ENCODE assay signal across 20 cellular contexts in the genomic region with DNA sequence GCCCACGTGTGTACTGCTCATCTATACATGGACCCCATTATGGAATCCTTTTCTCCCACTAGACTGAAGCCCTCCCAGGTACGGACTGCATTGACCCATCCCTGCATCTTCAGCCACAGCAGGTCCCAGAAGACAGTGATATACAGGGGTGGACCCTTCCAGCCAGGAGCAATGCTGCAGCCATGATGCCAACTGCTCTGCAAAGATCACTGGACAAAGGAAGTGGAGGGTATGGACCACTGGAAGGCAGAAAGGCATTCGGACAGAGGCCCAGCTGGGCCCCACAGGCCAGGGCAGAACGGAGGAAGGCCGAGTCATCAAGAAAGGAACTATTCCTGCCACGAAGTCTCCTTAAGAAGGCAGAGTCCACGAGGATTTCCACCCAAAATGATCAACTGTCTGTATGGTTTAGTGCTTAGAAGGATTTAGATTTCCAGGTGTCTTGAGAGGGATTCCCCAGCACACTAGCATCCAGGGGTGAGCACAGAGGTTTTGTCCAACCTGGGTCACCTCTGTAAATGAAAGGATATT.
DNase-seq lines count a peak whose midpoint lies in the region; ATAC-seq and TF ChIP-seq lines count a peak whose summit lies in the region.
"Had no signal": no experiment of that assay in that cellular context is flagged by ENCODE, and none has a peak within 500 bp of the region (broad histone marks: within the 10 kb centered on the region; RNA-seq: fewer than 3 reads in every experiment).

No MANE protein-coding gene starts in this region.

- H3K27me3 Mint-ChIP-seq in activated CD4-positive, alpha-beta memory T cell treated with anti-CD3 and anti-CD28 coated beads, Interleukin-2, amount 10 ng/mL, durations not matched to agents 7 days and 5 days: no peaks in the 10 kb centered on the region
- no peaks in the 10 kb centered on the region for H3K27me3 Mint-ChIP-seq in activated CD4-positive, alpha-beta memory T cell treated with anti-CD3 and anti-CD28 coated beads for 36 hours
- H3K27me3 Mint-ChIP-seq in CD4-positive, alpha-beta T cell: no peaks in the 10 kb centered on the region

- peak; percentile 12 for DNase-seq in activated CD4-positive, alpha-beta memory T cell treated with anti-CD3 and anti-CD28 coated beads, Interleukin-2, amount 10 ng/mL, durations not matched to agents 7 days and 5 days
- no peak for DNase-seq in activated CD4-positive, alpha-beta memory T cell treated with anti-CD3 and anti-CD28 coated beads for 36 hours
- no peak for DNase-seq in CD4-positive, alpha-beta T cell
- DNase-seq in hepatocyte (ENCODE audit: low spot score) (peak; percentile 1), spleen (peak; percentile 34), SHP77 treated with DMSO at 0.1 percent for 48 hours (lab: John Stamatoyannopoulos, UW) (no peak), dermis blood vessel endothelial cell (no peak), right atrium auricular region (ENCODE audit: low spot score) (no peak)
- DNase-seq: KG1; NCI-H1092 treated with DMSO at 0.1 percent for 48 hours; NCI-H1436 treated with DMSO at 0.1 percent for 48 hours; NCI-H1930; NCI-H226; NCI-H524; NCI-H774; NK-92 treated with Interleukin-12 subunit alpha and Interleukin-12 subunit beta, amount 100 ng/mL, for 24 hours had no signal

- no peaks in the 10 kb centered on the region for H3K36me3 ChIP-seq in hepatocyte (replicated peaks; ENCODE audit: insufficient read depth, low read depth)
- H3K36me3 ChIP-seq in spleen: no peaks in the 10 kb centered on the region
- no peaks in the 10 kb centered on the region for H3K36me3 ChIP-seq in right atrium auricular region
- H3K36me3 ChIP-seq: BLaER1 treated with 17β-estradiol and CSF1 and Interleukin-3, amounts not matched to agents 10 nM and 100 nM had no signal

- no peak overlapping the region for H3K27ac ChIP-seq in CD4-positive, alpha-beta T cell (ENCODE audit: low read depth, low read length)
- H3K27ac ChIP-seq in hepatocyte (no peak overlapping the region), spleen (no peak overlapping the region), right atrium auricular region (no peak overlapping the region)
- H3K27ac ChIP-seq: 22Rv1; BLaER1 treated with 17β-estradiol and CSF1 and Interleukin-3, amounts not matched to agents 10 nM and 100 nM had no signal

- peaks cover 5% of the 10 kb centered on the region for H3K4me1 ChIP-seq in hepatocyte (ENCODE audit: insufficient read depth)
- no peaks in the 10 kb centered on the region for H3K4me1 ChIP-seq in spleen
- H3K4me1 ChIP-seq in right atrium auricular region: no peaks in the 10 kb centered on the region

- POLR2A ChIA-PET in activated CD4-positive, alpha-beta memory T cell treated with anti-CD3 and anti-CD28 coated beads, Interleukin-2, amount 10 ng/mL, durations not matched to agents 7 days and 5 days (lab: Charles Lee): no interaction called here
- POLR2A ChIA-PET in activated CD4-positive, alpha-beta memory T cell treated with anti-CD3 and anti-CD28 coated beads for 36 hours (lab: Charles Lee): no interaction called here
- POLR2A ChIA-PET in CD4-positive, alpha-beta T cell (lab: Charles Lee): no interaction called here

- H3K4me3 ChIP-seq in hepatocyte (no peak overlapping the region), spleen (no peak overlapping the region), right atrium auricular region (no peak overlapping the region)
- H3K4me3 ChIP-seq: BLaER1 treated with 17β-estradiol and CSF1 and Interleukin-3, amounts not matched to agents 10 nM and 100 nM; GM23338 had no signal

- TF ChIP-seq POLR2A in spleen (IDR thresholded peaks at IDR 0.05): no peak

- no peaks in the 10 kb centered on the region for H3K9me3 Mint-ChIP-seq in activated CD4-positive, alpha-beta memory T cell treated with anti-CD3 and anti-CD28 coated beads, Interleukin-2, amount 10 ng/mL, durations not matched to agents 7 days and 5 days
- no peaks in the 10 kb centered on the region for H3K9me3 Mint-ChIP-seq in activated CD4-positive, alpha-beta memory T cell treated with anti-CD3 and anti-CD28 coated beads for 36 hours
- H3K9me3 Mint-ChIP-seq in CD4-positive, alpha-beta T cell: no peaks in the 10 kb centered on the region

- no peak overlapping the region for H3K4me2 ChIP-seq in hepatocyte
- H3K4me2 ChIP-seq: BLaER1 treated with 17β-estradiol and CSF1 and Interleukin-3, amounts not matched to agents 10 nM and 100 nM; GM23338 had no signal

- H3K9me2 ChIP-seq in hepatocyte (replicated peaks; ENCODE audit: insufficient read depth): no peaks in the 10 kb centered on the region

- no peak for ATAC-seq in CD4-positive, alpha-beta T cell (ENCODE audit: poor library complexity)
- ATAC-seq: GM23338, HCT116 had no signal

- intact Hi-C loops in activated CD4-positive, alpha-beta memory T cell treated with anti-CD3 and anti-CD28 coated beads for 36 hours (cut with micrococcal nuclease): no loop called here
- intact Hi-C loops in CD4-positive, alpha-beta T cell (cut with DNase I, micrococcal nuclease): no loop called here
- intact Hi-C loops in spleen (cut with DNase I; ENCODE audit: low total_unique reads): no loop called here

- no peaks in the 10 kb centered on the region for H3K27me3 ChIP-seq in CD4-positive, alpha-beta T cell (ENCODE audit: control insufficient read depth, insufficient read depth, low read length)
- H3K27me3 ChIP-seq in hepatocyte (no peaks in the 10 kb centered on the region), spleen (replicated peaks in 1 of 7) (peaks cover 0 to 9% (median 0%) of the 10 kb centered on the region in 7 donors), right atrium auricular region (no peaks in the 10 kb centered on the region)

- no peaks in the 10 kb centered on the region for H3K4me1 Mint-ChIP-seq in activated CD4-positive, alpha-beta memory T cell treated with anti-CD3 and anti-CD28 coated beads, Interleukin-2, amount 10 ng/mL, durations not matched to agents 7 days and 5 days
- no peaks in the 10 kb centered on the region for H3K4me1 Mint-ChIP-seq in activated CD4-positive, alpha-beta memory T cell treated with anti-CD3 and anti-CD28 coated beads for 36 hours (ENCODE audit: low read depth)
- no peaks in the 10 kb centered on the region for H3K4me1 Mint-ChIP-seq in CD4-positive, alpha-beta T cell (ENCODE audit: low read depth)
- H3K4me1 Mint-ChIP-seq: GM23338 had no signal

- H3K27ac Mint-ChIP-seq in activated CD4-positive, alpha-beta memory T cell treated with anti-CD3 and anti-CD28 coated beads, Interleukin-2, amount 10 ng/mL, durations not matched to agents 7 days and 5 days: no peak overlapping the region
- H3K27ac Mint-ChIP-seq in activated CD4-positive, alpha-beta memory T cell treated with anti-CD3 and anti-CD28 coated beads for 36 hours: no peak overlapping the region
- no peak overlapping the region for H3K27ac Mint-ChIP-seq in CD4-positive, alpha-beta T cell
- H3K27ac Mint-ChIP-seq: GM23338 had no signal

- H3K36me3 Mint-ChIP-seq in activated CD4-positive, alpha-beta memory T cell treated with anti-CD3 and anti-CD28 coated beads, Interleukin-2, amount 10 ng/mL, durations not matched to agents 7 days and 5 days (ENCODE audit: low read depth): no peaks in the 10 kb centered on the region
- H3K36me3 Mint-ChIP-seq in activated CD4-positive, alpha-beta memory T cell treated with anti-CD3 and anti-CD28 coated beads for 36 hours: no peaks in the 10 kb centered on the region
- no peaks in the 10 kb centered on the region for H3K36me3 Mint-ChIP-seq in CD4-positive, alpha-beta T cell (ENCODE audit: low read depth)

- H3K4me3 Mint-ChIP-seq in activated CD4-positive, alpha-beta memory T cell treated with anti-CD3 and anti-CD28 coated beads, Interleukin-2, amount 10 ng/mL, durations not matched to agents 7 days and 5 days: no peak overlapping the region
- no peak overlapping the region for H3K4me3 Mint-ChIP-seq in activated CD4-positive, alpha-beta memory T cell treated with anti-CD3 and anti-CD28 coated beads for 36 hours
- peak overlapping the region; percentile 48 for H3K4me3 Mint-ChIP-seq in CD4-positive, alpha-beta T cell
- H3K4me3 Mint-ChIP-seq: GM23338 had no signal

- H4K20me1 ChIP-seq in hepatocyte (ENCODE audit: insufficient read depth, poor library complexity, severe bottlenecking): no peaks in the 10 kb centered on the region
- H4K20me1 ChIP-seq: BLaER1 treated with 17β-estradiol and CSF1 and Interleukin-3, amounts not matched to agents 10 nM and 100 nM had no signal

- no peaks in the 10 kb centered on the region for H3K79me2 ChIP-seq in hepatocyte

- no peaks in the 10 kb centered on the region for H3K9me3 ChIP-seq in CD4-positive, alpha-beta T cell (ENCODE audit: control insufficient read depth, low read length)
- H3K9me3 ChIP-seq in hepatocyte (ENCODE audit: low read depth) (no peaks in the 10 kb centered on the region), spleen (peaks cover 0 to 3% (median 0%) of the 10 kb centered on the region in 8 donors), right atrium auricular region (no peaks in the 10 kb centered on the region)

- no peak for TF ChIP-seq CTCF in CD4-positive, alpha-beta T cell (IDR thresholded peaks at IDR 0.05)
- TF ChIP-seq CTCF in hepatocyte (IDR thresholded peaks at IDR 0.05; ENCODE audit: poor library complexity) (no peak), spleen (IDR thresholded peaks at IDR 0.05 in 8 of 11, conservative IDR thresholded peaks at IDR 0.05 in 3 of 11) (no peak), right atrium auricular region (IDR thresholded peaks at IDR 0.05) (no peak)

- no peak overlapping the region for H2AFZ ChIP-seq in hepatocyte
- H2AFZ ChIP-seq: GM23338 had no signal

- 85% methylated on average over 7 of the region's 7 CpGs for WGBS in hepatocyte (ENCODE audit: low lambda C conversion rate, missing lambda C conversion rate)
- WGBS in spleen, 5 donors: 65 to 78% (median 69%) methylated on average over 7 of the region's 7 CpGs

- CTCF ChIA-PET in activated CD4-positive, alpha-beta memory T cell treated with anti-CD3 and anti-CD28 coated beads, Interleukin-2, amount 10 ng/mL, durations not matched to agents 7 days and 5 days (lab: Charles Lee): no interaction called here
- CTCF ChIA-PET in activated CD4-positive, alpha-beta memory T cell treated with anti-CD3 and anti-CD28 coated beads for 36 hours (lab: Charles Lee): no interaction called here
- CTCF ChIA-PET in CD4-positive, alpha-beta T cell (lab: Charles Lee): no interaction called here

Comparison
In these comparisons a context has a peak if more than half of its experiments do, and no peak if none do; other contexts are left out.
1. DNase-seq: peak in activated CD4-positive, alpha-beta memory T cell treated with anti-CD3 and anti-CD28 coated beads, Interleukin-2, amount 10 ng/mL, durations not matched to agents 7 days and 5 days (single experiment), hepatocyte (single experiment) and spleen (single experiment); none in activated CD4-positive, alpha-beta memory T cell treated with anti-CD3 and anti-CD28 coated beads for 36 hours (single experiment), CD4-positive, alpha-beta T cell (0 of 10), SHP77 treated with DMSO at 0.1 percent for 48 hours (single experiment), dermis blood vessel endothelial cell (single experiment) and right atrium auricular region (single experiment).